Comparison of ENCODE assay signal across 9 cellular contexts in genomic region chr1:198088360-198089071, GRCh38.
DNase-seq lines count a peak whose midpoint lies in the region; ATAC-seq and TF ChIP-seq lines count a peak whose summit lies in the region.
"Had no signal": no experiment of that assay in that cellular context is flagged by ENCODE, and none has a peak within 500 bp of the region (broad histone marks: within the 10 kb centered on the region; RNA-seq: fewer than 3 reads in every experiment).

No MANE protein-coding gene starts in this region.

- H3K27me3 Mint-ChIP-seq in neural crest cell (ENCODE audit: low read depth) = no peaks in the 10 kb centered on the region
- H3K27me3 Mint-ChIP-seq: activated naive CD8-positive, alpha-beta T cell had no signal

- no peak overlapping the region for H3K27ac Mint-ChIP-seq in neural crest cell (ENCODE audit: unreplicated experiment)
- H3K27ac Mint-ChIP-seq: activated naive CD8-positive, alpha-beta T cell had no signal

- no peaks in the 10 kb centered on the region for H3K9me3 Mint-ChIP-seq in neural crest cell

- DNase-seq in NCI-H2107 treated with DMSO at 0.1 percent for 48 hours (lab: John Stamatoyannopoulos, UW; ENCODE audit: unreplicated experiment) (peak; percentile 28), NCI-H2107 (lab: John Stamatoyannopoulos, UW) (no peak), HFF-Myc (ENCODE audit: extremely low read depth, low read depth) (no peak), RPMI8226 (peak; percentile 28), epithelial cell of proximal tubule (ENCODE audit: low read depth) (no peak), neural crest cell (ENCODE audit: low read depth, low spot score) (no peak)

- H3K4me3 ChIP-seq in HFF-Myc (replicated peaks; ENCODE audit: low read depth, low read length) (no peak overlapping the region), epithelial cell of proximal tubule (ENCODE audit: low read depth, low read length) (no peak overlapping the region)

- H3K4me1 Mint-ChIP-seq in neural crest cell = no peaks in the 10 kb centered on the region

- no peaks in the 10 kb centered on the region for H3K36me3 Mint-ChIP-seq in neural crest cell (ENCODE audit: low read depth)
- H3K36me3 Mint-ChIP-seq: activated naive CD8-positive, alpha-beta T cell had no signal

- ATAC-seq in GM21717 (IDR thresholded peaks at IDR 0.05; ENCODE audit: unreplicated experiment) (no peak), GM19328 (IDR thresholded peaks at IDR 0.05; ENCODE audit: unreplicated experiment) (no peak)

- H3K4me3 Mint-ChIP-seq in neural crest cell = no peak overlapping the region
- H3K4me3 Mint-ChIP-seq: activated naive CD8-positive, alpha-beta T cell had no signal

- TF ChIP-seq CTCF in HFF-Myc (IDR thresholded peaks at IDR 0.05; ENCODE audit: low read depth, low read length, missing control alignments) (peak; percentile 53), epithelial cell of proximal tubule (conservative IDR thresholded peaks at IDR 0.05; ENCODE audit: low read depth, low read length) (peak; percentile 77), neural crest cell (conservative IDR thresholded peaks at IDR 0.05) (peak; percentile 71)

Comparison
In these comparisons a context has a peak if more than half of its experiments do, and no peak if none do; other contexts are left out.
1. DNase-seq: peak in NCI-H2107 treated with DMSO at 0.1 percent for 48 hours (single experiment) and RPMI8226 (single experiment); none in NCI-H2107 (single experiment), HFF-Myc (single experiment), epithelial cell of proximal tubule (single experiment) and neural crest cell (single experiment).
2. Peak in every context shown above with its lines, with median percentiles within 50 percentile points of each other: CTCF ChIP-seq.